Comparison of ENCODE assay signal across 1 cellular context in the genomic region with DNA sequence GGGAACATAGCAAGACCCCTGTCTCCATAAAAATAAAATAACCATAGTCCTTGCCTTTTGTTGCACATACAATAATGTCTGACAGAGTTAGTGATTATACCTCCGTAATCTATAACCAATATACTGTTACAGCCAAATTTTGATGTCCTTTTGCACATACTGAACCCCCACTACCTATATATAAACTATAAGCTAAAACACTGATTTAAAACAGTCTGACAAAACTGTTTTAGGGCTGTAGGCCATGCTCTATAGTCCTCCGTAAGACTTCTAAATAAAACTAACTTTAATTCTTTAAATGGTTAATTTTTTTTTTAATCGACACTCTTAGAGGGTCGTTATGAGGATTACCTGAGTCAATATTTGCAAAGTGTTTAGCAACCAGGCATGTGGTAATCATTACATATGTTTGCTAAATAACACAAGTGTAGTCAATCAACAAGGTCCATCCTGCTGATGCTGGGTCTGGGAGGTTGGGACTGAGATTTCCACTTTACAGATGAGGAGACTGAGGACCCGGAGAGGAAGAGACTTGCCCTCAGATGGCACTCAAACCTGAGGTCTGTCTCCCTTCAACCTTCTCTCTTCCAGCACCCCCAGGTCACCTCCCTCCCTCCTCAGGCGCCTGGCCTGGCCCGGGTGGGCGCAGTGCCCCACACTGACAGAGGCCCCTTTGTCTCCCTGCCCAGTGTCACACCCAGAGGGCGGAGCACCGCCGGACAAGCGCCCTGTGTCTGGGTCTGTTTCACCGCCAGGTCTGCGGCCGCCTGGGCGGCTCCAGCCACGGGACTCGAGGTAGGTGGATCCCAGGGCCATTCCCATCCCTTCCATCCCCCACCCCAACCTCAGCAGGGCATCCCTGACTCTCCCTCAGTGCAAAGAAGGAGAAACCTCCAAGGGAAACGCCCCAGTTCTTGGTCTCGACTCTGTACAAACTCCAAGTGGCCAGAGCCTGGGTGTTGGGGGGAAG.
TF ChIP-seq lines count a peak whose summit lies in the region.

No MANE protein-coding gene starts in this region.

TF ChIP-seq in HEK293, 187 proteins besides CTCF, POLR2A, EP300 and RAD21 (continued from another document):
- TF ChIP-seq SETDB1 (IDR thresholded peaks at IDR 0.05; ENCODE audit: insufficient read length, low read length) (no peak), ZNF626 (tag by site-specific recombination; IDR thresholded peaks at IDR 0.05) (no peak)
TF ChIP-seq in HEK293: peak in this region for 1.
